8 cellular contexts compared by ENCODE assay signal in genomic region chr17:81713004-81713555, GRCh38. TPM values are rescaled to one million over a fixed set of nuclear protein-coding genes. Genes with fewer than 3 reads are reported as not detected.
DNase-seq lines count a peak whose midpoint lies in the region; ATAC-seq and TF ChIP-seq lines count a peak whose summit lies in the region.

No MANE protein-coding gene starts in this region.

- H3K36me3 Mint-ChIP-seq in CD4-positive, CD25-positive, alpha-beta regulatory T cell, result no peaks in the 10 kb centered on the region
- H3K36me3 Mint-ChIP-seq in nephron progenitor cell (ENCODE audit: low read depth), result peaks cover 5% of the 10 kb centered on the region

- H3K9me3 Mint-ChIP-seq in CD4-positive, CD25-positive, alpha-beta regulatory T cell, result no peaks in the 10 kb centered on the region
- H3K9me3 Mint-ChIP-seq in nephron progenitor cell, result no peaks in the 10 kb centered on the region

- intact Hi-C loops in posterior vena cava (cut with DNase I), result no loop called here

- H3K4me3 ChIP-seq in CD4-positive, CD25-positive, alpha-beta regulatory T cell (ENCODE audit: low read depth, low read length), result no peak overlapping the region
- H3K4me3 ChIP-seq in MM.1S (ENCODE audit: low read length) (peak overlapping the region; percentile 97), duodenal mucosa (ENCODE audit: low read depth in 1 of 2, low read length in 2 of 2) (peak overlapping the region; percentile 66 to 75)

- H2AFZ ChIP-seq in MM.1S (ENCODE audit: low read length), result no peak overlapping the region

- H3K4me1 ChIP-seq in CD4-positive, CD25-positive, alpha-beta regulatory T cell (ENCODE audit: control insufficient read depth, insufficient read depth, low read length, poor library complexity, severe bottlenecking), result peaks cover 32% of the 10 kb centered on the region
- H3K4me1 ChIP-seq in MM.1S (ENCODE audit: low read length), result peaks cover 17% of the 10 kb centered on the region
- H3K4me1 ChIP-seq in duodenal mucosa (ENCODE audit: control insufficient read depth in 1 of 2, insufficient read depth in 2 of 2, low read length in 2 of 2), result peaks cover 25 to 40% of the 10 kb centered on the region in 2 donors

- no peak for ATAC-seq in CD4-positive, CD25-positive, alpha-beta regulatory T cell (ENCODE audit: low read depth in 2 of 2)
- no peak for ATAC-seq in HG02759 (IDR thresholded peaks at IDR 0.05; ENCODE audit: unreplicated experiment)

- peaks cover 0 to 19% (median 4%) of the 10 kb centered on the region in 4 donors for H3K4me1 Mint-ChIP-seq in CD4-positive, CD25-positive, alpha-beta regulatory T cell
- H3K4me1 Mint-ChIP-seq in nephron progenitor cell, result peaks cover 34% of the 10 kb centered on the region

- no peaks in the 10 kb centered on the region for H3K9me3 ChIP-seq in CD4-positive, CD25-positive, alpha-beta regulatory T cell (ENCODE audit: control insufficient read depth in 2 of 2, low read length in 2 of 2)
- H3K9me3 ChIP-seq in MM.1S (replicated peaks; ENCODE audit: insufficient read depth, low read length) (no peaks in the 10 kb centered on the region), duodenal mucosa (ENCODE audit: control insufficient read depth in 1 of 2, low read length in 2 of 2) (no peaks in the 10 kb centered on the region)

- peak overlapping the region; percentile 92 for H3K4me2 ChIP-seq in MM.1S (ENCODE audit: low read depth, low read length)

- no peaks in the 10 kb centered on the region for H3K9me2 ChIP-seq in MM.1S (replicated peaks; ENCODE audit: insufficient read depth, low read length)

- H3K27ac Mint-ChIP-seq in CD4-positive, CD25-positive, alpha-beta regulatory T cell, result peak overlapping the region in 1 of 3 donors; percentile 65
- peak overlapping the region; percentile 16 for H3K27ac Mint-ChIP-seq in nephron progenitor cell

- H3K9ac ChIP-seq in MM.1S (ENCODE audit: low read length), result peak overlapping the region; percentile 83; the same call in 1 of the 2 replicates
- peak overlapping the region; percentile 70 to 75 for H3K9ac ChIP-seq in duodenal mucosa (ENCODE audit: low read depth in 1 of 2, low read length in 2 of 2)

- peaks cover 24% of the 10 kb centered on the region for H3F3A ChIP-seq in MM.1S (ENCODE audit: insufficient read depth, low read length)

- H3K27ac ChIP-seq in CD4-positive, CD25-positive, alpha-beta regulatory T cell (ENCODE audit: insufficient read depth, low read length, poor library complexity, severe bottlenecking), result no peak overlapping the region
- H3K27ac ChIP-seq in MM.1S (ENCODE audit: low read length) (no peak overlapping the region), duodenal mucosa (ENCODE audit: low read depth, low read length) (no peak overlapping the region)

- no peaks in the 10 kb centered on the region for H3K27me3 Mint-ChIP-seq in CD4-positive, CD25-positive, alpha-beta regulatory T cell
- peaks cover 26% of the 10 kb centered on the region for H3K27me3 Mint-ChIP-seq in nephron progenitor cell (ENCODE audit: low read depth, poor library complexity)

- TF ChIP-seq CTCF in MM.1S (IDR thresholded peaks at IDR 0.05; ENCODE audit: low read length) (no peak), nephron progenitor cell (IDR thresholded peaks at IDR 0.05) (no peak)

- H3K27me3 ChIP-seq in CD4-positive, CD25-positive, alpha-beta regulatory T cell (ENCODE audit: control insufficient read depth, insufficient read depth, low read length), result no peaks in the 10 kb centered on the region
- H3K27me3 ChIP-seq in MM.1S (replicated peaks; ENCODE audit: insufficient read depth, low read length), result no peaks in the 10 kb centered on the region
- no peaks in the 10 kb centered on the region for H3K27me3 ChIP-seq in duodenal mucosa (ENCODE audit: control insufficient read depth in 1 of 2, insufficient read depth in 2 of 2, low read length in 2 of 2)

- H3K4me3 Mint-ChIP-seq in CD4-positive, CD25-positive, alpha-beta regulatory T cell, result peak overlapping the region; percentile 65 to 86 (median 80)
- peak overlapping the region; percentile 88 for H3K4me3 Mint-ChIP-seq in nephron progenitor cell

- DNase-seq in CD4-positive, CD25-positive, alpha-beta regulatory T cell, result no peak
- no peak for DNase-seq in MM.1S
- DNase-seq in nephron progenitor cell, result no peak
- no peak for DNase-seq in GM19240 (ENCODE audit: insufficient read length, low spot score)
- DNase-seq in posterior vena cava (ENCODE audit: low spot score), result no peak
- DNase-seq in NCI-H2171 (lab: John Stamatoyannopoulos, UW), result no peak

- H4K20me1 ChIP-seq in MM.1S (ENCODE audit: insufficient read depth, low read length), result no peaks in the 10 kb centered on the region

- peaks cover 34% of the 10 kb centered on the region for H3K79me2 ChIP-seq in MM.1S (ENCODE audit: low read length)

- no peaks in the 10 kb centered on the region for H3K36me3 ChIP-seq in CD4-positive, CD25-positive, alpha-beta regulatory T cell (ENCODE audit: control insufficient read depth, insufficient read depth, low read length)
- H3K36me3 ChIP-seq in MM.1S (replicated peaks; ENCODE audit: insufficient read depth, low read length) (no peaks in the 10 kb centered on the region), duodenal mucosa (ENCODE audit: control insufficient read depth in 1 of 2, insufficient read depth in 2 of 2, low read length in 2 of 2) (peaks cover 4 to 15% of the 10 kb centered on the region in 2 donors)

RNA-seq across cellular contexts. Expression of gene SLC25A10, which starts 1.0 kb away (rescaled TPM):
- total RNA-seq in CD4-positive, CD25-positive, alpha-beta regulatory T cell, result 2.5 TPM
- polyA plus RNA-seq in CD4-positive, CD25-positive, alpha-beta regulatory T cell, result 1 to 10 TPM; 3.4 to 4.3 (median 3.7) TPM
- total RNA-seq in posterior vena cava, result 1 to 10 TPM; 1.9 to 2.3 TPM

RNA-seq across cellular contexts. Expression of gene MRPL12, which starts 9.9 kb away (rescaled TPM):
- total RNA-seq in CD4-positive, CD25-positive, alpha-beta regulatory T cell, result 18.5 TPM
- 10 to 100 TPM; 45.1 to 49.2 (median 47.2) TPM for polyA plus RNA-seq in CD4-positive, CD25-positive, alpha-beta regulatory T cell
- total RNA-seq in posterior vena cava, result 10 to 100 TPM; 31.8 to 36.8 TPM

RNA-seq across cellular contexts. Expression of gene HGS, which starts 29.3 kb away (rescaled TPM):
- 148 TPM for total RNA-seq in CD4-positive, CD25-positive, alpha-beta regulatory T cell
- 10 to 100 TPM; 23.4 to 30.5 (median 27.7) TPM for polyA plus RNA-seq in CD4-positive, CD25-positive, alpha-beta regulatory T cell
- 10 to 100 TPM; 81.6 to 90.7 TPM for total RNA-seq in posterior vena cava

RNA-seq across cellular contexts. Expression of gene ARL16, which starts 29.5 kb away (rescaled TPM):
- total RNA-seq in CD4-positive, CD25-positive, alpha-beta regulatory T cell, result 34.7 TPM
- 10 to 100 TPM; 24.7 to 27.7 (median 26.3) TPM for polyA plus RNA-seq in CD4-positive, CD25-positive, alpha-beta regulatory T cell
- 10 to 100 TPM; 20.0 to 26.7 TPM for total RNA-seq in posterior vena cava

RNA-seq across cellular contexts. Expression of gene CCDC137, which starts 46.5 kb away (rescaled TPM):
- total RNA-seq in CD4-positive, CD25-positive, alpha-beta regulatory T cell, result 30.4 TPM
- 10 to 100 TPM; 10.2 to 14.3 (median 12.0) TPM for polyA plus RNA-seq in CD4-positive, CD25-positive, alpha-beta regulatory T cell
- total RNA-seq in posterior vena cava, result 1 to 10 TPM; 8.5 to 9.9 TPM
